1 cellular context compared by ENCODE assay signal in genomic region chr7:87107949-87108757, GRCh38.
TF ChIP-seq lines count a peak whose summit lies in the region.

No MANE protein-coding gene starts in this region.

TF ChIP-seq in GM12878, 131 proteins besides CTCF, POLR2A, EP300 and RAD21:
- TF ChIP-seq SUPT20H (IDR thresholded peaks at IDR 0.05; ENCODE audit: borderline replicate concordance, control insufficient read depth, low read depth, low read length) = no peak
- TF ChIP-seq YY1 (IDR thresholded peaks at IDR 0.05; ENCODE audit: low read depth, low read length) = no peak
- no peak for TF ChIP-seq HDAC6 (IDR thresholded peaks at IDR 0.05; ENCODE audit: unreplicated experiment)
- no peak for TF ChIP-seq GATAD2B (conservative IDR thresholded peaks at IDR 0.05; ENCODE audit: low read depth)
- no peak for TF ChIP-seq REST (IDR thresholded peaks at IDR 0.05; ENCODE audit: low read depth, low read length)
- TF ChIP-seq NR2C2 (IDR thresholded peaks at IDR 0.05; ENCODE audit: borderline replicate concordance, control insufficient read depth, insufficient read length, low read depth) = no peak
- no peak for TF ChIP-seq MLLT1 (IDR thresholded peaks at IDR 0.05)
- TF ChIP-seq MEF2A (IDR thresholded peaks at IDR 0.05; ENCODE audit: insufficient read depth, low read depth, low read length) = no peak
- TF ChIP-seq EED (IDR thresholded peaks at IDR 0.05; ENCODE audit: low read depth) = no peak
- no peak for TF ChIP-seq ZBTB40 (IDR thresholded peaks at IDR 0.05; ENCODE audit: borderline replicate concordance)
- no peak for TF ChIP-seq DPF2 (IDR thresholded peaks at IDR 0.05)
